Comparison of ENCODE assay signal across 9 cellular contexts in the genomic region with DNA sequence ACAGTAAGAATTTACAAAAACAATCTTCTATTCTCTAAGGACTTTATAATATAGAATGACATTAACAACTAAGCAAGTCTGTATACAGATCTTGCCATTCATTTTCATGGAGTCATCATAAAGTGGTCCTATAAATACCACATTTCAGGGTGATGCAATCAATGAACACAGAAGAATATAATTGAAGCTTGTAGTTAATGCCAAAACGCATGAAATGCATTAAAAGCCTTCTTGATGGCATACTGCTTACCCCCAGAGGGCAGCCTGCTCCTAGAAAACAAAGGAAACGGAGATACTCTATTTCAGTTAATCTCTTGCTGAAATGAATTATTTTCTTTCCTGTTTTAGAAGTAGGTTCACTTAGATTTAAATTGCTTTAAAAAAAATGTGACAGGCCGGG. TPM values are rescaled to one million over a fixed set of nuclear protein-coding genes. Genes with fewer than 3 reads are reported as not detected.
DNase-seq lines count a peak whose midpoint lies in the region; ATAC-seq and TF ChIP-seq lines count a peak whose summit lies in the region.
"Had no signal": no experiment of that assay in that cellular context is flagged by ENCODE, and none has a peak within 500 bp of the region (broad histone marks: within the 10 kb centered on the region; RNA-seq: fewer than 3 reads in every experiment).

No MANE protein-coding gene starts in this region.

- intact Hi-C loops in dorsolateral prefrontal cortex (cut with DNase I), result loop anchor here in 1 of 2 donors (10.0 kb wide), 1 partner anchor 124 kb away; no protein-coding TSS in a partner anchor

- CTCF ChIA-PET in WTC11 (lab: Charles Lee), result interaction anchor here (1.0 to 1.8 kb wide), 11 partner anchors 8 to 277 kb away, joined by 3 to 9 read pairs (median 4); no protein-coding TSS in a partner anchor

- TF ChIP-seq CTCF in dorsolateral prefrontal cortex (IDR thresholded peaks at IDR 0.05 in 54 of 56, conservative IDR thresholded peaks at IDR 0.05 in 2 of 56; ENCODE audit: low read depth in 1 of 56, partially characterized antibody in 56 of 56), result peak in 36 of 56 donors; percentile 12 to 66 (median 38)
- TF ChIP-seq CTCF in omental fat pad (IDR thresholded peaks at IDR 0.05), result no peak
- no peak for TF ChIP-seq CTCF in WTC11 (IDR thresholded peaks at IDR 0.05)

- H3K27ac ChIP-seq in dorsolateral prefrontal cortex, result no peak overlapping the region

- no peaks in the 10 kb centered on the region for H3K9me3 Mint-ChIP-seq in WTC11
- no peaks in the 10 kb centered on the region for H3K9me3 Mint-ChIP-seq in activated T-cell treated with anti-CD3 and anti-CD28 coated beads, Interleukin-2, amount 50 U/mL, for 4 hours

- H3K27ac Mint-ChIP-seq in WTC11, result no peak overlapping the region

- no peak overlapping the region for H3K4me3 Mint-ChIP-seq in WTC11
- no peak overlapping the region for H3K4me3 Mint-ChIP-seq in activated T-cell treated with anti-CD3 and anti-CD28 coated beads, Interleukin-2, amount 50 U/mL, for 4 hours

- H3K4me1 Mint-ChIP-seq in WTC11, result peaks cover 2% of the 10 kb centered on the region; the same call in 1 of the 2 replicates
- H3K4me1 Mint-ChIP-seq in activated T-cell treated with anti-CD3 and anti-CD28 coated beads, Interleukin-2, amount 50 U/mL, for 4 hours (ENCODE audit: low read depth), result no peaks in the 10 kb centered on the region

- H3K27me3 Mint-ChIP-seq in WTC11 (ENCODE audit: low read depth), result no peaks in the 10 kb centered on the region
- H3K27me3 Mint-ChIP-seq in activated T-cell treated with anti-CD3 and anti-CD28 coated beads, Interleukin-2, amount 50 U/mL, for 4 hours (ENCODE audit: low read depth), result no peaks in the 10 kb centered on the region

- ATAC-seq in omental fat pad (ENCODE audit: low FRiP score), result no peak
- no peak for ATAC-seq in WTC11
- no peak for ATAC-seq in activated T-cell treated with anti-CD3 and anti-CD28 coated beads, Interleukin-2, amount 50 U/mL, for 4 hours

- H3K36me3 Mint-ChIP-seq in WTC11, result no peaks in the 10 kb centered on the region
- peaks cover 22% of the 10 kb centered on the region for H3K36me3 Mint-ChIP-seq in activated T-cell treated with anti-CD3 and anti-CD28 coated beads, Interleukin-2, amount 50 U/mL, for 4 hours (ENCODE audit: insufficient read depth)

- no peak overlapping the region for H3K4me3 ChIP-seq in dorsolateral prefrontal cortex
- H3K4me3 ChIP-seq in skeletal muscle cell (ENCODE audit: low read depth, low read length), result no peak overlapping the region

- DNase-seq in SIG-M5 treated with dmso at 0.1 percent for 504 hours (lab: John Stamatoyannopoulos, UW; ENCODE audit: unreplicated experiment) (peak; percentile 66), SIG-M5 (lab: John Stamatoyannopoulos, UW) (no peak), NCI-H1694 treated with DMSO at 0.1 percent for 48 hours (lab: John Stamatoyannopoulos, UW) (peak; percentile 40), dorsolateral prefrontal cortex (no peak), skeletal muscle cell (ENCODE audit: low read depth) (peak; percentile 62), omental fat pad (ENCODE audit: low spot score) (no peak), WTC11 (ENCODE audit: low spot score) (no peak)
- no peak for DNase-seq in activated T-cell treated with anti-CD3 and anti-CD28 coated beads, Interleukin-2, amount 50 U/mL, for 4 hours
- DNase-seq: activated naive CD4-positive, alpha-beta T cell treated with Interleukin-2 at 50 U/mL for 16 hours had no signal

- no peaks in the 10 kb centered on the region for H3K27me3 ChIP-seq in dorsolateral prefrontal cortex

- POLR2A ChIA-PET in WTC11 (lab: Charles Lee), result interaction anchor here (0.5 to 0.8 kb wide), 2 partner anchors 22 to 172 kb away, joined by 3 to 8 read pairs; no protein-coding TSS in a partner anchor

TF ChIP-seq in WTC11, 78 proteins besides CTCF, POLR2A, EP300 and RAD21:
- TF ChIP-seq ZNF317 (CRISPR knock-in tag; IDR thresholded peaks at IDR 0.05; ENCODE audit: borderline replicate concordance, low read depth) (no peak), JAZF1 (CRISPR knock-in tag; IDR thresholded peaks at IDR 0.05) (no peak), GABPB1 (CRISPR knock-in tag; IDR thresholded peaks at IDR 0.05) (no peak), ZNF121 (CRISPR knock-in tag; IDR thresholded peaks at IDR 0.05) (no peak), ZNF219 (CRISPR knock-in tag; IDR thresholded peaks at IDR 0.05; ENCODE audit: borderline replicate concordance) (no peak), TP53 (CRISPR knock-in tag; IDR thresholded peaks at IDR 0.05) (no peak)
- TF ChIP-seq, protein P1, sequence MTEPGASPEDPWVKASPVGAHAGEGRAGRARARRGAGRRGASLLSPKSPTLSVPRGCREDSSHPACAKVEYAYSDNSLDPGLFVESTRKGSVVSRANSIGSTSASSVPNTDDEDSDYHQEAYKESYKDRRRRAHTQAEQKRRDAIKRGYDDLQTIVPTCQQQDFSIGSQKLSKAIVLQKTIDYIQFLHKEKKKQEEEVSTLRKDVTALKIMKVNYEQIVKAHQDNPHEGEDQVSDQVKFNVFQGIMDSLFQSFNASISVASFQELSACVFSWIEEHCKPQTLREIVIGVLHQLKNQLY (CRISPR knock-in tag; IDR thresholded peaks at IDR 0.05), result no peak
- TF ChIP-seq, protein P2, sequence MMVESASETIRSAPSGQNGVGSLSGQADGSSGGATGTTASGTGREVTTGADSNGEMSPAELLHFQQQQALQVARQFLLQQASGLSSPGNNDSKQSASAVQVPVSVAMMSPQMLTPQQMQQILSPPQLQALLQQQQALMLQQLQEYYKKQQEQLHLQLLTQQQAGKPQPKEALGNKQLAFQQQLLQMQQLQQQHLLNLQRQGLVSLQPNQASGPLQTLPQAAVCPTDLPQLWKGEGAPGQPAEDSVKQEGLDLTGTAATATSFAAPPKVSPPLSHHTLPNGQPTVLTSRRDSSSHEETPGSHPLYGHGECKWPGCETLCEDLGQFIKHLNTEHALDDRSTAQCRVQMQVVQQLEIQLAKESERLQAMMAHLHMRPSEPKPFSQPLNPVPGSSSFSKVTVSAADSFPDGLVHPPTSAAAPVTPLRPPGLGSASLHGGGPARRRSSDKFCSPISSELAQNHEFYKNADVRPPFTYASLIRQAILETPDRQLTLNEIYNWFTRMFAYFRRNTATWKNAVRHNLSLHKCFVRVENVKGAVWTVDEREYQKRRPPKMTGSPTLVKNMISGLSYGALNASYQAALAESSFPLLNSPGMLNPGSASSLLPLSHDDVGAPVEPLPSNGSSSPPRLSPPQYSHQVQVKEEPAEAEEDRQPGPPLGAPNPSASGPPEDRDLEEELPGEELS (CRISPR knock-in tag; IDR thresholded peaks at IDR 0.05), result no peak
TF ChIP-seq in WTC11: peak in this region for 0.

RNA-seq across cellular contexts. Expression of a gene that starts 45.2 kb away (rescaled TPM):
- total RNA-seq in dorsolateral prefrontal cortex, result 100 to 1,000 TPM in 2 of 120 experiments, 10 to 100 TPM in 118; 16.2 to 113 (median 58.6) TPM
- total RNA-seq in omental fat pad, result under 1 TPM in 2 of 4 donors, not detected in 2; 0.56 to 0.60 TPM
- total RNA-seq in WTC11 (2021), result 3.9 to 4.2 TPM (median 4.0 TPM) in 3 replicates
- total RNA-seq in activated T-cell treated with anti-CD3 and anti-CD28 coated beads, Interleukin-2, amount 50 U/mL, for 4 hours, result not detected

Comparison
In these comparisons a context has a peak if more than half of its experiments do, and no peak if none do; other contexts are left out.
1. DNase-seq: peak in SIG-M5 treated with dmso at 0.1 percent for 504 hours (single experiment), NCI-H1694 treated with DMSO at 0.1 percent for 48 hours (single experiment) and skeletal muscle cell (single experiment); none in SIG-M5 (single experiment), dorsolateral prefrontal cortex (0 of 10), omental fat pad (single experiment), WTC11 (single experiment) and activated T-cell treated with anti-CD3 and anti-CD28 coated beads, Interleukin-2, amount 50 U/mL, for 4 hours (single experiment).
2. CTCF ChIP-seq: peak in dorsolateral prefrontal cortex (36 of 56); none in omental fat pad (0 of 3) and WTC11 (single experiment).